In the genomic region with DNA sequence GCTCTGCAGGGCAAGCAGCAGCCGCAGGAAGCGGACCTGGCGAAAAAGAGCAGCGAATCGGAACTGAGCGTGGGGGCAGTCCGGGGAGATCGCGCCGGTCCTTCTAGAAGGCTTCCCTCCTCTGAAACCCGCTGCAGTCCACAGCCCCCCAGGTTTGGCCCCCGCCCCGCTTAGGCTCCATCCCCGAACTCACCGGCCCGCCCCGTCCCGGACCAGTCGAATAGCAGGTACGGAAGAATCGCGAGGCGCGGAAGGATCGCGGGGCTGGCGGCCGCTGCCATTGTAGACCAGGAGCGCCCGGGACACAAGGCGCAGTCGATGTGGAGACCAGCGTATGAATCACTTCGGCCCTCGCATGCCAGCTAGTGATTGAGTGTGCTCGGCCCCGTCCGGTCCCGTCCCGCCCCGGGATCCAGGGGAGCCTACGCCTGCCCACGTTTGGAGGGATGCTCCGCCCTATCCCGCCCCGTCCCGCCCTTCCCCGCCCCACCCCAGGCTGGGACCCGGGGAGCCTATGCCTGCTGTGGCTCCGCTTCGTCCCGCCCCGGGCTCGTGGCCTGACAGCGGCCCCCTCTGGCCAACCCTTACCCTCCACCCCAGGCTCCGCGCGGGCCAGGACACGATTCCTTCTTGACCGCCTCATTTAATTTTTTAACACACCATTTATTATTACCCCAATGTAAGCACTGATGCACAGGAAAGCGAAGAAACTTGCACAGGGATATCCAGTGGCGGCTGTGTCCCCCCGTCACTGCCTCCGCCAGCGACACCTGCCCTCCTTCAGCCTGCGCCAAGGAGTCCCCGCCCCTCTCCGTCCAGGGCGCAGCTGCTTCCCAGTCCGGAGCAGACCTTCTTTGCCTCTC, we compare ENCODE assay signal across 8 cellular contexts.
A peak's percentile ranks its signal among the peaks of the same experiment; 100 is the strongest.
DNase-seq lines count a peak whose midpoint lies in the region; ATAC-seq lines count a peak whose summit lies in the region.

Gene ULBP3, minus strand, starts transcription at position 336 of the 863 bp plus-strand sequence. Its CDS starts 55 bp downstream, at position 281.

- H3K27ac Mint-ChIP-seq in effector memory CD8-positive, alpha-beta T cell, result peak within 1 kb of the TSS; percentile 20 to 77
- peak within 1 kb of the TSS; percentile 56 for H3K27ac Mint-ChIP-seq in memory B cell

- peak; percentile 88 for ATAC-seq in GM18498 (IDR thresholded peaks at IDR 0.05; ENCODE audit: unreplicated experiment)
- ATAC-seq in HG02973 (IDR thresholded peaks at IDR 0.05; ENCODE audit: unreplicated experiment), result peak; percentile 65
- ATAC-seq in effector memory CD8-positive, alpha-beta T cell (replicated peaks), result peak; percentile 76
- ATAC-seq in memory B cell (ENCODE audit: low read depth), result peak; percentile 82

- DNase-seq in NCI-H510A (lab: John Stamatoyannopoulos, UW) (peak; percentile 49), memory B cell (ENCODE audit: low spot score in 2 of 2) (peak; percentile 50 to 62), KG1 (lab: John Stamatoyannopoulos, UW) (no peak)
- peak; percentile 20 to 40 for DNase-seq in activated CD8-positive, alpha-beta memory T cell treated with anti-CD3 and anti-CD28 coated beads for 4 hours (ENCODE audit: low read depth in 2 of 2)
- DNase-seq in effector memory CD8-positive, alpha-beta T cell, result peak; percentile 33 to 46 (median 40)
- DNase-seq in stimulated activated CD4-positive, alpha-beta T cell treated with anti-CD3 and anti-CD28 coated beads, TNF-alpha, amount 100 ng/mL, for 4 hours (ENCODE audit: low read depth in 3 of 3), result peak; percentile 32 to 48 (median 44)

- H3K4me3 Mint-ChIP-seq in effector memory CD8-positive, alpha-beta T cell, result peak within 1 kb of the TSS; percentile 80 to 91
- H3K4me3 Mint-ChIP-seq in memory B cell, result peak within 1 kb of the TSS; percentile 91

- H3K4me1 Mint-ChIP-seq in effector memory CD8-positive, alpha-beta T cell (ENCODE audit: low read depth in 2 of 2), result peaks cover 29 to 32% of the 10 kb centered on the region in 2 donors
- H3K4me1 Mint-ChIP-seq in memory B cell, result peaks cover 19% of the 10 kb centered on the region

- peaks cover 14% of the 10 kb centered on the region for H3K36me3 Mint-ChIP-seq in effector memory CD8-positive, alpha-beta T cell (ENCODE audit: insufficient read depth)
- peaks cover 8% of the 10 kb centered on the region for H3K36me3 Mint-ChIP-seq in memory B cell

- peaks cover 0 to 6% of the 10 kb centered on the region in 2 donors for H3K27me3 Mint-ChIP-seq in effector memory CD8-positive, alpha-beta T cell
- H3K27me3 Mint-ChIP-seq in memory B cell, result peaks cover 9% of the 10 kb centered on the region

- no peaks in the 10 kb centered on the region for H3K9me3 Mint-ChIP-seq in effector memory CD8-positive, alpha-beta T cell
- no peaks in the 10 kb centered on the region for H3K9me3 Mint-ChIP-seq in memory B cell
